In the genomic region with DNA sequence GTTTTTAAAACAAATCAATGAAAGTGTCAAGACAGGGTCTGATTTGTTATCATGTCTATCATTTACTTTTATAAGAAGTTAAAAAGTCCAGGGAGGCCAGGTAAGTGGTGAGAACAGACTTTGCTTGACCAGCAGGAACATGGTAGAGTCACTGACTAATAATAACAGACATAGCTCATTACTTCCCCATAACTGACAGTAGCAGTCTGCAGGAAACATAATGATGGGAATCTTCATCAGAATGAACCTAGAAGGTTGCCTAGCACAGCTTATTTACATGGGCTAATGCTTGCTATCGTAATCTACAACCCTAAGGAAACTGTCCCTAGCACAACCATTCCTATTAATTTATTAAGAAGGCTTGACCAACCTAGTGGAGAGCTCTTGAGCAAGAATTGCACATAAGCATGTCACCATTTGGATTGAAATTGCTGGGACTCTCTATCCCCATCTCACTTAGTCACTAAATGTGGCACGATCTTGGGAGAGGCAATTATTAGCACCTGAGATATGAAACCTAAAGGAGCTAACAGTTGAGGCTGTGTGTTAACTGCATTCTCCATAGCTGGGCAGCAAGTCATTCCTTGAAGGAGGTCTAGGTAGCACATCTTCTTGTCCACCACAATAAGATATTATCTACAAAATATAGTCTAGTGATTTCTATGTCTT, we compare ENCODE assay signal across 23 cellular contexts.
"Had no signal": no experiment of that assay in that cellular context is flagged by ENCODE, and none has a peak within 500 bp of the region (broad histone marks: within the 10 kb centered on the region; RNA-seq: fewer than 3 reads in every experiment).

No MANE protein-coding gene starts in this region.

- H3K4me3 ChIP-seq: left ventricle myocardium inferior, lung, pancreas, prostate gland, right atrium auricular region, right lobe of liver, smooth muscle cell, tibial nerve, uterus had no signal

- DNase-seq: hippocampal formation; kidney; left ventricle myocardium inferior; mesendoderm; naive thymus-derived CD4-positive, alpha-beta T cell; pancreas; posterior cingulate gyrus; right lobe of liver; stimulated activated CD4-positive, alpha-beta T cell treated with anti-CD3 and anti-CD28 coated beads, Interleukin-1b, Interleukin-23, amount 100 ng/mL, for 48 hours; stimulated activated CD4-positive, alpha-beta T cell treated with anti-CD3 and anti-CD28 coated beads, Interleukin-2, amount 100 ng/mL, for 48 hours; stimulated activated CD4-positive, alpha-beta T cell treated with anti-CD3 and anti-CD28 coated beads, Interleukin-4, amount 100 ng/mL, for 4 hours; stimulated activated CD8-positive, alpha-beta memory T cell treated with anti-CD3 and anti-CD28 coated beads, Interleukin-4, amount 100 ng/mL, for 48 hours; stimulated activated naive CD4-positive, alpha-beta T cell treated with Interleukin-2 at 50 U/mL for 16 hours; stimulated activated naive CD8-positive, alpha-beta T cell treated with anti-CD3 and anti-CD28 coated beads, Interleukin-15, amount 100 ng/mL, for 72 hours; substantia nigra; uterus had no signal

- H3K4me1 ChIP-seq: left ventricle myocardium inferior, pancreas, prostate gland, right atrium auricular region, right lobe of liver, tibial nerve, uterus had no signal

- H3K27me3 ChIP-seq: pancreas, right atrium auricular region, right lobe of liver, tibial nerve, uterus had no signal

- H3K36me3 ChIP-seq: left ventricle myocardium inferior, pancreas, prostate gland, right atrium auricular region, right lobe of liver, tibial nerve, uterus had no signal

- ATAC-seq: naive thymus-derived CD4-positive, alpha-beta T cell; natural killer cell treated with Interleukin-12 subunit alpha and Interleukin-12 subunit beta and Interleukin-15 and Interleukin-18, amount 100 ng/mL, for 72 hours; right lobe of liver; stimulated activated memory B cell treated with anti-CD40 and anti-IgM and Interleukin-4, amounts not matched to agents 10 μg/mL and 1 μg/mL and 100 μg/mL, for 72 hours; stimulated activated naive CD8-positive, alpha-beta T cell treated with anti-CD3 and anti-CD28 coated beads, Interleukin-15, amount 100 ng/mL, for 72 hours had no signal

- H3K9me3 ChIP-seq: left ventricle myocardium inferior, pancreas, prostate gland, right atrium auricular region, right lobe of liver, tibial nerve, uterus had no signal

- H3K27ac ChIP-seq: left ventricle myocardium inferior, pancreas, prostate gland, right atrium auricular region, right lobe of liver, tibial nerve, uterus had no signal
